18 cellular contexts compared by ENCODE assay signal in genomic region chr1:226825037-226825745, GRCh38. TPM values are rescaled to one million over a fixed set of nuclear protein-coding genes. Genes with fewer than 3 reads are reported as not detected.
DNase-seq lines count a peak whose midpoint lies in the region; ATAC-seq, FAIRE-seq and TF ChIP-seq lines count a peak whose summit lies in the region.
"Had no signal": no experiment of that assay in that cellular context is flagged by ENCODE, and none has a peak within 500 bp of the region (broad histone marks: within the 10 kb centered on the region; RNA-seq: fewer than 3 reads in every experiment).

No MANE protein-coding gene starts in this region.

- no peaks in the 10 kb centered on the region for H3K27me3 Mint-ChIP-seq in activated B cell treated with CpG ODN at 0.5 μM for 24 hours
- H3K27me3 Mint-ChIP-seq: stimulated activated naive CD8-positive, alpha-beta T cell treated with anti-CD3 and anti-CD28 coated beads, Interleukin-15, amount 100 ng/mL, for 72 hours had no signal

- peak overlapping the region; percentile 46 for H3K27ac Mint-ChIP-seq in activated B cell treated with CpG ODN at 0.5 μM for 24 hours
- H3K27ac Mint-ChIP-seq: activated CD8-positive, alpha-beta T cell treated with anti-CD3 and anti-CD28 coated beads, Interleukin-2, amount 10 ng/mL, durations not matched to agents 7 days and 5 days; HFFc6; progenitor cell of endocrine pancreas had no signal

- CTCF ChIA-PET in activated B cell treated with CpG ODN at 0.5 μM for 24 hours (lab: Charles Lee), result interaction anchor here (1.1 to 7.5 kb wide), 6 partner anchors 86 to 199 kb away, joined by 3 to 91 read pairs (median 8); partner anchors contain the start of gene ITPKB

- POLR2A ChIA-PET in activated B cell treated with CpG ODN at 0.5 μM for 24 hours (lab: Charles Lee), result interaction anchor here (0.7 to 1.5 kb wide), 7 partner anchors 91 to 192 kb away, joined by 3 to 6 read pairs (median 3); no protein-coding TSS in a partner anchor

- peak; percentile 84 for DNase-seq in Ammon's horn (ENCODE audit: low spot score)
- no peak for DNase-seq in activated B cell treated with CpG ODN at 0.5 μM for 24 hours
- peak; percentile 77 for DNase-seq in medulla oblongata (ENCODE audit: extremely low spot score)
- no peak for DNase-seq in HTR-8/SVneo (ENCODE audit: insufficient read length, low spot score)
- no peak for DNase-seq in retina
- no peak for DNase-seq in activated naive CD4-positive, alpha-beta T cell treated with anti-CD3 and anti-CD28 coated beads, Interleukin-2, amount 50 U/mL, for 16 hours
- no peak for DNase-seq in NCI-H1417 treated with DMSO at 0.1 percent for 48 hours (lab: John Stamatoyannopoulos, UW)
- DNase-seq: activated CD8-positive, alpha-beta T cell treated with anti-CD3 and anti-CD28 coated beads, Interleukin-2, amount 10 ng/mL, durations not matched to agents 7 days and 5 days; aorta; GDM1; HFFc6; NCI-H1092 treated with DMSO at 0.1 percent for 48 hours; NCI-H526; stimulated activated naive CD8-positive, alpha-beta T cell treated with anti-CD3 and anti-CD28 coated beads, Interleukin-15, amount 100 ng/mL, for 72 hours had no signal

- TF ChIP-seq CTCF in activated B cell treated with CpG ODN at 0.5 μM for 24 hours (IDR thresholded peaks at IDR 0.05), result no peak

- no peaks in the 10 kb centered on the region for H3K9me3 Mint-ChIP-seq in activated B cell treated with CpG ODN at 0.5 μM for 24 hours
- H3K9me3 Mint-ChIP-seq: HFFc6; stimulated activated naive CD8-positive, alpha-beta T cell treated with anti-CD3 and anti-CD28 coated beads, Interleukin-15, amount 100 ng/mL, for 72 hours had no signal

- ATAC-seq in GM18907 (IDR thresholded peaks at IDR 0.05; ENCODE audit: unreplicated experiment) (peak; percentile 35), activated B cell treated with CpG ODN at 0.5 μM for 24 hours (ENCODE audit: low read depth) (no peak)
- ATAC-seq: activated CD8-positive, alpha-beta T cell treated with anti-CD3 and anti-CD28 coated beads, Interleukin-2, amount 10 ng/mL, durations not matched to agents 7 days and 5 days; K562; left lobe of liver; stimulated activated naive CD8-positive, alpha-beta T cell treated with anti-CD3 and anti-CD28 coated beads, Interleukin-15, amount 100 ng/mL, for 72 hours had no signal

- peaks cover 37% of the 10 kb centered on the region for H3K4me1 Mint-ChIP-seq in activated B cell treated with CpG ODN at 0.5 μM for 24 hours

- FAIRE-seq in HTR-8/SVneo (lab: Jason Lieb, UNC), result no peak
- FAIRE-seq: K562 had no signal

- intact Hi-C loops in activated B cell treated with CpG ODN at 0.5 μM for 24 hours (cut with micrococcal nuclease), result loop anchor here (5.0 kb wide), 1 partner anchor 418 kb away; the partner anchor contains the start of gene PARP1

- H3K4me3 Mint-ChIP-seq in activated B cell treated with CpG ODN at 0.5 μM for 24 hours, result no peak overlapping the region
- H3K4me3 Mint-ChIP-seq: activated CD8-positive, alpha-beta T cell treated with anti-CD3 and anti-CD28 coated beads, Interleukin-2, amount 10 ng/mL, durations not matched to agents 7 days and 5 days; HFFc6; stimulated activated naive CD8-positive, alpha-beta T cell treated with anti-CD3 and anti-CD28 coated beads, Interleukin-15, amount 100 ng/mL, for 72 hours had no signal

- H3K36me3 Mint-ChIP-seq in activated B cell treated with CpG ODN at 0.5 μM for 24 hours (ENCODE audit: low read depth), result no peaks in the 10 kb centered on the region

RNA-seq across cellular contexts. Expression of gene PSEN2, which starts 45.2 kb away (rescaled TPM):
- total RNA-seq in activated B cell treated with CpG ODN at 0.5 μM for 24 hours, result 13.4 and 14.3 TPM in 2 replicates

Comparison
In these comparisons a context has a peak if more than half of its experiments do, and no peak if none do; other contexts are left out.
1. DNase-seq: peak in Ammon's horn (single experiment) and medulla oblongata (single experiment); none in activated B cell treated with CpG ODN at 0.5 μM for 24 hours (single experiment), HTR-8/SVneo (single experiment), retina (single experiment), activated naive CD4-positive, alpha-beta T cell treated with anti-CD3 and anti-CD28 coated beads, Interleukin-2, amount 50 U/mL, for 16 hours (single experiment) and NCI-H1417 treated with DMSO at 0.1 percent for 48 hours (single experiment).